Comparison of ENCODE assay signal across 11 cellular contexts in the genomic region with DNA sequence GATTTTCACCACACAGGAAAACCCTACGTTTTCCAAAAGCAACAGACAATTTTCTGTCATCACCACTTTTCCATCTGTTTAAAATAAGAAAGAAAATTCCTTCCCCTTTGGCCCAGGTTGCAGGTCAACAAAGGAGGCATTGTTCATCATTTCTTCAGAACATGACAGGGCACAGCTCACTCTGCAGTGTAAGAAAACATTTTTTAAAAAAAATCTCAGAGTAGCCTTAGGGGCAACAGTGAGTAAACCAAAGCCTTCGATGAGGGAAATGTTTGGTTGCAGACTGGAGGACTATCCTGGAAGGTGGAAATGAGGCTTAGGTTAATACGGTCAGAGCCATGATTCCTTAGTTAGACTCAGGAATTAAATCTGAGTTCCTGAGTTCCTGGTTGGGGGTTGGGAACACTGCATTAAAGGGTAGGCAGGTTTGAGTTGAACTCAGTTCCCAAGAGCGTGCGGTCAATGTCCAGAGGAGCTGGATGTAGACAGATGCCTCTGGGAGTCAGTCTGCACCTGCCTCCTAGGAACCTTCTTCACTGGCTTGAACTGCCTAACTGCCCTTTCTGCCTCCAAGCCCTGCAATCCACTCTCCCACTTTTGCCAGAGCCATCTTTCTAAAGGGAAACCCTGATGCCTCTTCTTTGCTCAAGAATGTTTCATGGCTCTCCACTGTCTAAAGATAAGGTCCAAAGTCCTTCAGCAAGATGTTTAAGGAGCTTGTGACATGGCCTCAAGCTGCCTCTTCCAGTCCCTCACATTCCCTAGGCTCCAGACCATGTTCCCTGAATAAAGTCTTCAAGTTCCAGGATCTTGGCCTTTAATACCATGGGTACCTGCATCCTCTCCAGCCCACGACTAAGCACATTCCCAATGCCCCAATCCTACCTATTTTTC. TPM values are rescaled to one million over a fixed set of nuclear protein-coding genes. Genes with fewer than 3 reads are reported as not detected.
DNase-seq lines count a peak whose midpoint lies in the region.
"Had no signal": no experiment of that assay in that cellular context is flagged by ENCODE, and none has a peak within 500 bp of the region (broad histone marks: within the 10 kb centered on the region; RNA-seq: fewer than 3 reads in every experiment).

No MANE protein-coding gene starts in this region.

- peaks cover 22% of the 10 kb centered on the region for H3K36me3 Mint-ChIP-seq in activated CD4-positive, alpha-beta memory T cell treated with anti-CD3 and anti-CD28 coated beads, Interleukin-2, amount 10 ng/mL, durations not matched to agents 7 days and 5 days (ENCODE audit: low read depth)
- peaks cover 1% of the 10 kb centered on the region for H3K36me3 Mint-ChIP-seq in activated CD4-positive, alpha-beta memory T cell treated with anti-CD3 and anti-CD28 coated beads for 36 hours

- peak overlapping the region; percentile 68 for H3K4me3 Mint-ChIP-seq in activated CD4-positive, alpha-beta memory T cell treated with anti-CD3 and anti-CD28 coated beads, Interleukin-2, amount 10 ng/mL, durations not matched to agents 7 days and 5 days
- H3K4me3 Mint-ChIP-seq in activated CD4-positive, alpha-beta memory T cell treated with anti-CD3 and anti-CD28 coated beads for 36 hours, result no peak overlapping the region

- POLR2A ChIA-PET in activated CD4-positive, alpha-beta memory T cell treated with anti-CD3 and anti-CD28 coated beads, Interleukin-2, amount 10 ng/mL, durations not matched to agents 7 days and 5 days (lab: Charles Lee), result interaction anchor here (1.0 to 1.1 kb wide), 3 partner anchors 8 to 12 kb away, joined by 3 to 4 read pairs (median 3); no protein-coding TSS in a partner anchor
- POLR2A ChIA-PET in activated CD4-positive, alpha-beta memory T cell treated with anti-CD3 and anti-CD28 coated beads for 36 hours (lab: Charles Lee), result no interaction called here

- no peak overlapping the region for H3K27ac Mint-ChIP-seq in activated CD4-positive, alpha-beta memory T cell treated with anti-CD3 and anti-CD28 coated beads, Interleukin-2, amount 10 ng/mL, durations not matched to agents 7 days and 5 days
- no peak overlapping the region for H3K27ac Mint-ChIP-seq in activated CD4-positive, alpha-beta memory T cell treated with anti-CD3 and anti-CD28 coated beads for 36 hours

- no peaks in the 10 kb centered on the region for H3K9me3 ChIP-seq in iPS-15b (ENCODE audit: control insufficient read depth, insufficient read depth, low read length)
- H3K9me3 ChIP-seq in subcutaneous abdominal adipose tissue (ENCODE audit: control insufficient read depth in 5 of 5, low read length in 5 of 5), result peaks cover 0 to 4% (median 0%) of the 10 kb centered on the region in 5 donors

- no peak for DNase-seq in activated CD4-positive, alpha-beta memory T cell treated with anti-CD3 and anti-CD28 coated beads, Interleukin-2, amount 10 ng/mL, durations not matched to agents 7 days and 5 days
- no peak for DNase-seq in activated CD4-positive, alpha-beta memory T cell treated with anti-CD3 and anti-CD28 coated beads for 36 hours
- DNase-seq in SW480 (ENCODE audit: low spot score) (peak; percentile 45), amniotic stem cell (lab: John Stamatoyannopoulos, UW) (no peak), NCI-H2171 treated with DMSO at 0.1 percent for 48 hours (lab: John Stamatoyannopoulos, UW) (no peak)
- DNase-seq in NK-92 treated with Interleukin-12 subunit alpha and Interleukin-12 subunit beta, amount 100 ng/mL, for 24 hours (lab: John Stamatoyannopoulos, UW), result no peak
- DNase-seq: effector CD4-positive, alpha-beta T cell; stimulated activated CD8-positive, alpha-beta memory T cell treated with anti-CD3 and anti-CD28 coated beads, Interleukin-4, amount 100 ng/mL, for 48 hours had no signal

- H3K36me3 ChIP-seq in iPS-15b (ENCODE audit: control insufficient read depth, insufficient read depth, low read length) (no peaks in the 10 kb centered on the region), subcutaneous abdominal adipose tissue (ENCODE audit: control insufficient read depth in 5 of 5, insufficient read depth in 5 of 5, low read length in 5 of 5) (peaks cover 0 to 3% (median 0%) of the 10 kb centered on the region in 5 donors)

- H3K27me3 ChIP-seq in iPS-15b (ENCODE audit: control insufficient read depth, insufficient read depth, low read length) (peaks cover 50% of the 10 kb centered on the region), subcutaneous abdominal adipose tissue (ENCODE audit: control insufficient read depth in 5 of 5, insufficient read depth in 4 of 5, low read length in 5 of 5) (peaks cover 0 to 12% (median 0%) of the 10 kb centered on the region in 5 donors)

- H3K4me1 ChIP-seq in iPS-15b (ENCODE audit: control insufficient read depth, insufficient read depth, low read length) (peaks cover 46% of the 10 kb centered on the region), subcutaneous abdominal adipose tissue (ENCODE audit: control insufficient read depth in 5 of 5, insufficient read depth in 5 of 5, low read length in 5 of 5) (peaks cover 30 to 62% (median 57%) of the 10 kb centered on the region in 5 donors)

- CTCF ChIA-PET in activated CD4-positive, alpha-beta memory T cell treated with anti-CD3 and anti-CD28 coated beads, Interleukin-2, amount 10 ng/mL, durations not matched to agents 7 days and 5 days (lab: Charles Lee), result interaction anchor here (0.9 to 10.2 kb wide), 4 partner anchors 163 to 352 kb away, joined by 3 to 92 read pairs (median 36); no protein-coding TSS in a partner anchor
- CTCF ChIA-PET in activated CD4-positive, alpha-beta memory T cell treated with anti-CD3 and anti-CD28 coated beads for 36 hours (lab: Charles Lee), result interaction anchor here (1.9 kb wide), 1 partner anchor 183 kb away, joined by 4 read pairs; no protein-coding TSS in a partner anchor

- H3K27me3 Mint-ChIP-seq in activated CD4-positive, alpha-beta memory T cell treated with anti-CD3 and anti-CD28 coated beads, Interleukin-2, amount 10 ng/mL, durations not matched to agents 7 days and 5 days, result peaks cover 66% of the 10 kb centered on the region
- peaks cover 63% of the 10 kb centered on the region for H3K27me3 Mint-ChIP-seq in activated CD4-positive, alpha-beta memory T cell treated with anti-CD3 and anti-CD28 coated beads for 36 hours

- intact Hi-C loops in activated CD4-positive, alpha-beta memory T cell treated with anti-CD3 and anti-CD28 coated beads for 36 hours (cut with micrococcal nuclease), result loop anchor here (10.0 kb wide), 1 partner anchor 1238 kb away; no protein-coding TSS in a partner anchor

- peak overlapping the region; percentile 66 for H3K27ac ChIP-seq in subcutaneous abdominal adipose tissue (ENCODE audit: low read depth, low read length)

- H3K9ac ChIP-seq in iPS-15b (ENCODE audit: low read depth, low read length) (no peak overlapping the region), subcutaneous abdominal adipose tissue (ENCODE audit: low read length in 5 of 5) (no peak overlapping the region)

- peak overlapping the region; percentile 0 for H3K4me3 ChIP-seq in iPS-15b (ENCODE audit: low read depth, low read length)
- H3K4me3 ChIP-seq in subcutaneous abdominal adipose tissue (ENCODE audit: low read depth in 1 of 5, low read length in 5 of 5), result no peak overlapping the region

- H3K9me3 Mint-ChIP-seq in activated CD4-positive, alpha-beta memory T cell treated with anti-CD3 and anti-CD28 coated beads, Interleukin-2, amount 10 ng/mL, durations not matched to agents 7 days and 5 days, result no peaks in the 10 kb centered on the region
- H3K9me3 Mint-ChIP-seq in activated CD4-positive, alpha-beta memory T cell treated with anti-CD3 and anti-CD28 coated beads for 36 hours, result no peaks in the 10 kb centered on the region
- H3K9me3 Mint-ChIP-seq: activated T-cell treated with anti-CD3 and anti-CD28 coated beads, Interleukin-2, amount 50 U/mL, for 24 hours had no signal

- H3K4me1 Mint-ChIP-seq in activated CD4-positive, alpha-beta memory T cell treated with anti-CD3 and anti-CD28 coated beads, Interleukin-2, amount 10 ng/mL, durations not matched to agents 7 days and 5 days, result peaks cover 69% of the 10 kb centered on the region
- H3K4me1 Mint-ChIP-seq in activated CD4-positive, alpha-beta memory T cell treated with anti-CD3 and anti-CD28 coated beads for 36 hours (ENCODE audit: low read depth), result peaks cover 41% of the 10 kb centered on the region

RNA-seq across cellular contexts. Expression of gene HES1, which starts 3.2 kb away (rescaled TPM):
- total RNA-seq in activated CD4-positive, alpha-beta memory T cell treated with anti-CD3 and anti-CD28 coated beads, Interleukin-2, amount 10 ng/mL, durations not matched to agents 7 days and 5 days, result 10 to 100 TPM; 11.2 to 11.3 TPM
- total RNA-seq in activated CD4-positive, alpha-beta memory T cell treated with anti-CD3 and anti-CD28 coated beads for 36 hours, result under 1 TPM; 0.56 to 1.00 TPM

Comparison
In these comparisons a context has a peak if more than half of its experiments do, and no peak if none do; other contexts are left out.
1. RNA of gene HES1, which starts 3.2 kb away (total RNA-seq): 11.2 to 11.3 TPM in activated CD4-positive, alpha-beta memory T cell treated with anti-CD3 and anti-CD28 coated beads, Interleukin-2, amount 10 ng/mL, durations not matched to agents 7 days and 5 days; 0.56 to 1.00 TPM in activated CD4-positive, alpha-beta memory T cell treated with anti-CD3 and anti-CD28 coated beads for 36 hours; every median in the first group is over 4 times any median in the second.